Comparison of ENCODE assay signal across 13 cellular contexts in genomic region chr14:71554323-71554722, GRCh38.
DNase-seq lines count a peak whose midpoint lies in the region; ATAC-seq and TF ChIP-seq lines count a peak whose summit lies in the region.
"Had no signal": no experiment of that assay in that cellular context is flagged by ENCODE, and none has a peak within 500 bp of the region (broad histone marks: within the 10 kb centered on the region; RNA-seq: fewer than 3 reads in every experiment).

No MANE protein-coding gene starts in this region.

- peak overlapping the region; percentile 90 to 96 (median 93) for H3K27ac Mint-ChIP-seq in immature natural killer cell

- peaks cover 0 to 1% (median 0%) of the 10 kb centered on the region in 3 donors for H3K27me3 Mint-ChIP-seq in immature natural killer cell (ENCODE audit: low read depth in 3 of 3)

- TF ChIP-seq CTCF in DOHH2 (IDR thresholded peaks at IDR 0.05; ENCODE audit: low read depth, low read length, poor library complexity, severe bottlenecking), result no peak
- TF ChIP-seq CTCF in OCI-LY3 (IDR thresholded peaks at IDR 0.05; ENCODE audit: low read depth, low read length), result no peak

- H3K4me3 Mint-ChIP-seq in immature natural killer cell, result peak overlapping the region; percentile 37 to 84 (median 68)

- peaks cover 42 to 62% of the 10 kb centered on the region in 2 donors for H3K4me1 Mint-ChIP-seq in immature natural killer cell

- H3K9me3 ChIP-seq in DOHH2 (ENCODE audit: control insufficient read depth, insufficient read depth, low read length) (no peaks in the 10 kb centered on the region), OCI-LY3 (ENCODE audit: insufficient read depth, low read length) (no peaks in the 10 kb centered on the region)
- H3K9me3 ChIP-seq: pancreas had no signal

- no peaks in the 10 kb centered on the region for H3K9me2 ChIP-seq in DOHH2 (replicated peaks; ENCODE audit: control insufficient read depth, low read length)

- H2AFZ ChIP-seq in OCI-LY3 (ENCODE audit: low read depth, low read length), result no peak overlapping the region

- no peaks in the 10 kb centered on the region for H4K20me1 ChIP-seq in DOHH2 (ENCODE audit: control insufficient read depth, insufficient read depth, low read depth, low read length)
- H4K20me1 ChIP-seq in OCI-LY3 (ENCODE audit: insufficient read depth, low read length), result no peaks in the 10 kb centered on the region

- in situ Hi-C loops in ACHN (cut with HindIII; ENCODE audit: low pct_ligation_motif_present, low pct_unique_long_range_greater_than_20kb, low sequenced_read_pairs), result no loop called here

- H3K27me3 ChIP-seq in DOHH2 (ENCODE audit: control insufficient read depth, low read length) (no peaks in the 10 kb centered on the region), OCI-LY3 (ENCODE audit: low read depth, low read length) (no peaks in the 10 kb centered on the region)
- H3K27me3 ChIP-seq: pancreas had no signal

- H3K4me2 ChIP-seq in DOHH2 (ENCODE audit: low read length) (peak overlapping the region; percentile 76), OCI-LY3 (ENCODE audit: low read length) (peak overlapping the region; percentile 81)

- H3K9ac ChIP-seq in OCI-LY3 (ENCODE audit: low read length), result peak overlapping the region; percentile 75

- H3K4me1 ChIP-seq in DOHH2 (ENCODE audit: control insufficient read depth, low read length) (peaks cover 48% of the 10 kb centered on the region), OCI-LY3 (ENCODE audit: low read length) (peaks cover 89% of the 10 kb centered on the region)

- ATAC-seq in GM18498 (IDR thresholded peaks at IDR 0.05; ENCODE audit: unreplicated experiment) (peak; percentile 36), GM21619 (IDR thresholded peaks at IDR 0.05; ENCODE audit: unreplicated experiment) (no peak)
- ATAC-seq: pancreas had no signal

- H3K36me3 ChIP-seq in DOHH2 (ENCODE audit: control insufficient read depth, low read length), result peaks cover 6% of the 10 kb centered on the region
- H3K36me3 ChIP-seq in OCI-LY3 (replicated peaks; ENCODE audit: low read depth, low read length), result no peaks in the 10 kb centered on the region
- H3K36me3 ChIP-seq: pancreas had no signal

- H3K4me3 ChIP-seq in DOHH2 (ENCODE audit: low read length) (peak overlapping the region; percentile 64), OCI-LY3 (ENCODE audit: low read length) (peak overlapping the region; percentile 57)
- H3K4me3 ChIP-seq: pancreas had no signal

- peaks cover 6% of the 10 kb centered on the region; the same call in 1 of the 2 replicates for H3F3A ChIP-seq in DOHH2 (ENCODE audit: control insufficient read depth, insufficient read depth)

- no peaks in the 10 kb centered on the region for H3K9me3 Mint-ChIP-seq in immature natural killer cell

- H3K79me2 ChIP-seq in DOHH2 (ENCODE audit: control insufficient read depth, low read length), result peaks cover 6% of the 10 kb centered on the region; the same call in 1 of the 2 replicates
- H3K79me2 ChIP-seq in OCI-LY3 (ENCODE audit: low read length), result peaks cover 41% of the 10 kb centered on the region; the same call in 1 of the 2 replicates

- H3K36me3 Mint-ChIP-seq in immature natural killer cell, result peaks cover 0 to 8% (median 0%) of the 10 kb centered on the region in 3 donors

- H3K27ac ChIP-seq in DOHH2 (ENCODE audit: low read depth, low read length), result peak overlapping the region; percentile 84
- H3K27ac ChIP-seq in OCI-LY3 (ENCODE audit: low read length), result peak overlapping the region; percentile 99

- DNase-seq in immature natural killer cell, result peak; percentile 17 to 32 (median 17)
- DNase-seq in COLO668 (lab: John Stamatoyannopoulos, UW; ENCODE audit: unreplicated experiment), result no peak
- DNase-seq in activated effector memory CD4-positive, alpha-beta T cell treated with anti-CD3 and anti-CD28 coated beads, Interleukin-2, amount 50 U/mL, for 16 hours, result no peak
- no peak for DNase-seq in ACHN
- DNase-seq: Calu3, hypothalamus, NCI-H1417 treated with DMSO at 0.1 percent for 48 hours, NCI-H82, pancreas had no signal

Comparison
In these comparisons a context has a peak if more than half of its experiments do, and no peak if none do; other contexts are left out.
1. DNase-seq: peak in immature natural killer cell (3 of 3); none in COLO668 (single experiment), activated effector memory CD4-positive, alpha-beta T cell treated with anti-CD3 and anti-CD28 coated beads, Interleukin-2, amount 50 U/mL, for 16 hours (single experiment) and ACHN (single experiment).